9 cellular contexts compared by ENCODE assay signal in the genomic region with DNA sequence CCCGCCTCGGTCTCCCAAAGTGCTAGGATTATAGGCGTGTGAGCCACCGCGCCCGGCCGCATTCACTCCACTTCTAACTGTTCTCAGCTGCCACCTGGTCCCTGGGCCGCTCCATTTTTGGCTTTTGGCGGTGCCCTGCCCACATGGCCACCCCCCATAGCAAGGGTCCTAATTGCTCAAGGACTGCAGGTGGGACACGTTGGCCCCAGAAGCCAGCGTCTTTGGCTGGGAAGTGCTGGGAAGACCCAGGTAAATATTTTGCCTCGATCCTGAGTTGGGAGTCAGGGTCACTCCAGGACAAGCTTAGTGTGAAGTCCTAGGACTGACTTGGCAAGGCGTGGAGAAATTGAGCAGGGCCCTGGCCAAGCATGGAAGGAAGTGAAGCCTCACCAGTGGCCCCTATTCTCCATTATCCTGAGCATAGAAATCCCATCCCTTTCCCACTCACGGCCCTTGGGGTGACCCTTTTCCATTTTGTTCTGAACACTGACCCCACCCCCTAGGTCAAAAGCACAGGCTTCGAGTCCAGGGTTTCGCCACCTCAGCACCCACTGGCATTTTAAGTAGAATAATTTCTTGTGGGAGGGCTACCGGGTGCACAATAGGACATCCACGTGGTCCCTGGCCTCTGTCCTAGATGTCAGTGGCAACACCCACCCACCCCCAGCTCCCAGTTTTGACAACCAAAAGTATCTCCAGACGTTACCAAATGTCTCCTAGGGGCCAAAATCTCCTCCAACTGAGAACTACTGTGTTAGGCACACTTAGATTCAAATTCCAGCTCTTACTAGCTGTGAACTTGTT. TPM values are rescaled to one million over a fixed set of nuclear protein-coding genes. Genes with fewer than 3 reads are reported as not detected.
DNase-seq lines count a peak whose midpoint lies in the region; ATAC-seq and TF ChIP-seq lines count a peak whose summit lies in the region.
"Had no signal": no experiment of that assay in that cellular context is flagged by ENCODE, and none has a peak within 500 bp of the region (broad histone marks: within the 10 kb centered on the region; RNA-seq: fewer than 3 reads in every experiment).

No MANE protein-coding gene starts in this region.

- no peak overlapping the region for H3K4me3 ChIP-seq in RWPE2 (ENCODE audit: severe bottlenecking)
- H3K4me3 ChIP-seq in lung: no peak overlapping the region

- DNase-seq in RWPE2 (ENCODE audit: low spot score) (no peak), lung (ENCODE audit: low spot score) (no peak), OCI-M2 (lab: John Stamatoyannopoulos, UW; ENCODE audit: unreplicated experiment) (no peak), KBM-7 (no peak), HuH-7.5 (ENCODE audit: low spot score) (no peak)
- DNase-seq: NCI-H1092 treated with DMSO at 0.1 percent for 48 hours had no signal

- no peaks in the 10 kb centered on the region for H3K9me3 ChIP-seq in RWPE2 (ENCODE audit: severe bottlenecking)
- no peaks in the 10 kb centered on the region for H3K9me3 ChIP-seq in lung (ENCODE audit: control insufficient read depth in 2 of 2, insufficient read depth in 1 of 2, low read length in 1 of 2)

- 77 to 82% methylated on average over 18 to 19 of the region's 19 CpGs for WGBS in lung, 2 donors

- H3K27ac ChIP-seq in 22Rv1: peak overlapping the region; percentile 100
- peak overlapping the region; percentile 93 for H3K27ac ChIP-seq in RWPE2 (ENCODE audit: poor library complexity, severe bottlenecking)
- peak overlapping the region; percentile 83 to 100 for H3K27ac ChIP-seq in lung (ENCODE audit: low read depth in 1 of 2, low read length in 1 of 2)

- no peaks in the 10 kb centered on the region for H3K27me3 ChIP-seq in RWPE2 (ENCODE audit: insufficient read depth, poor library complexity, severe bottlenecking)
- no peaks in the 10 kb centered on the region for H3K27me3 ChIP-seq in lung (ENCODE audit: control insufficient read depth, insufficient read depth)

- no peak for ATAC-seq in RWPE2 (ENCODE audit: low read depth)
- no peak for ATAC-seq in lung (ENCODE audit: insufficient read depth, low FRiP score)
- ATAC-seq: activated CD4-positive, CD25-positive, alpha-beta regulatory T cell treated with anti-CD3 and anti-CD28 coated beads, Interleukin-2, amount 50 U/mL, for 24 hours had no signal

- H3K36me3 ChIP-seq in RWPE2 (ENCODE audit: low read depth) (peaks cover 8% of the 10 kb centered on the region), lung (ENCODE audit: control insufficient read depth in 2 of 2, insufficient read depth in 2 of 2, low read length in 2 of 2) (peaks cover 0 to 6% of the 10 kb centered on the region in 2 donors)

- H3K4me1 ChIP-seq in RWPE2 (ENCODE audit: insufficient read depth, poor library complexity, severe bottlenecking): peaks cover 9% of the 10 kb centered on the region
- H3K4me1 ChIP-seq in lung (ENCODE audit: control insufficient read depth in 2 of 2, insufficient read depth in 2 of 2, low read length in 2 of 2): peaks cover 5 to 8% of the 10 kb centered on the region in 2 donors

- no peak for TF ChIP-seq CTCF in 22Rv1 (IDR thresholded peaks at IDR 0.05)
- TF ChIP-seq CTCF in RWPE2 (IDR thresholded peaks at IDR 0.05; ENCODE audit: poor library complexity, severe bottlenecking): no peak
- no peak for TF ChIP-seq CTCF in lung (IDR thresholded peaks at IDR 0.05; ENCODE audit: control extremely low read depth, extremely low read depth)

- in situ Hi-C loops in KBM-7 (cut with MboI; ENCODE audit: low pct_unique_long_range_greater_than_20kb, low sequenced_read_pairs): no loop called here

RNA-seq across cellular contexts. Expression of gene WDR81, which starts 5.9 kb away (rescaled TPM):
- 10 to 100 TPM; 27.9 to 51.9 TPM for total RNA-seq in lung
- 10 to 100 TPM; 26.0 to 38.5 TPM for polyA plus RNA-seq in lung

RNA-seq across cellular contexts. Expression of gene TLCD2, which starts 8.4 kb away (rescaled TPM):
- 10 to 100 TPM; 13.3 to 16.1 TPM for total RNA-seq in lung
- 1 to 10 TPM; 4.4 to 6.2 TPM for polyA plus RNA-seq in lung

RNA-seq across cellular contexts. Expression of gene SERPINF2, which starts 24.1 kb away (rescaled TPM):
- total RNA-seq in lung: 10 to 100 TPM; 13.7 to 41.1 TPM
- polyA plus RNA-seq in lung: 10 to 100 TPM; 74.9 to 78.9 TPM
- total RNA-seq: glomerular endothelial cell had no signal

RNA-seq across cellular contexts. Expression of gene PRPF8, which starts 33.9 kb away (rescaled TPM):
- total RNA-seq in lung: 100 to 1,000 TPM; 208 to 277 TPM
- polyA plus RNA-seq in lung: 100 to 1,000 TPM in 1 of 2 donors, 10 to 100 TPM in 1; 97.2 to 114 TPM

RNA-seq across cellular contexts. Expression of gene SERPINF1, which starts 43.3 kb away (rescaled TPM):
- total RNA-seq in lung: 100 to 1,000 TPM; 126 to 249 TPM
- 100 to 1,000 TPM; 132 to 168 TPM for polyA plus RNA-seq in lung
